Comparison of ENCODE assay signal across 12 cellular contexts in genomic region chr11:6469599-6469998, GRCh38. TPM values are rescaled to one million over a fixed set of nuclear protein-coding genes. Genes with fewer than 3 reads are reported as not detected.
DNase-seq lines count a peak whose midpoint lies in the region; ATAC-seq and TF ChIP-seq lines count a peak whose summit lies in the region.
"Had no signal": no experiment of that assay in that cellular context is flagged by ENCODE, and none has a peak within 500 bp of the region (broad histone marks: within the 10 kb centered on the region; RNA-seq: fewer than 3 reads in every experiment).

No MANE protein-coding gene starts in this region.

- H3K4me1 ChIP-seq in Karpas-422 (ENCODE audit: low read length) (peaks cover 16% of the 10 kb centered on the region), mesenchymal stem cell (ENCODE audit: control insufficient read depth, insufficient read depth, low read depth, low read length) (peaks cover 9% of the 10 kb centered on the region), endodermal cell (ENCODE audit: control insufficient read depth, insufficient read depth, low read length) (peaks cover under 1% of the 10 kb centered on the region)

- no peaks in the 10 kb centered on the region for H3K79me2 ChIP-seq in Karpas-422 (ENCODE audit: low read length)

- H3K9ac ChIP-seq in Karpas-422 (ENCODE audit: low read length) (0 out of 2 replicates have a peak overlapping the region, but pooled peaks have one; percentile 21), mesenchymal stem cell (ENCODE audit: low read length) (no peak overlapping the region), endodermal cell (ENCODE audit: extremely low read depth, low read length, poor library complexity, severe bottlenecking) (no peak overlapping the region)

- no peak overlapping the region for H2BK12ac ChIP-seq in mesenchymal stem cell (ENCODE audit: low read length in 2 of 2)

- no peak overlapping the region for H3K4me3 ChIP-seq in Karpas-422 (ENCODE audit: low read length)
- no peak overlapping the region for H3K4me3 ChIP-seq in mesenchymal stem cell (ENCODE audit: insufficient read depth in 1 of 2, low read depth in 1 of 2, low read length in 2 of 2)
- no peak overlapping the region for H3K4me3 ChIP-seq in endodermal cell (ENCODE audit: low read length)

- no peak overlapping the region for H3K4ac ChIP-seq in mesenchymal stem cell (ENCODE audit: low read depth in 1 of 2, low read length in 2 of 2)

- H3K9me3 ChIP-seq in Karpas-422 (ENCODE audit: low read length): no peaks in the 10 kb centered on the region
- H3K9me3 ChIP-seq in mesenchymal stem cell (ENCODE audit: control insufficient read depth, low read length): no peaks in the 10 kb centered on the region
- no peaks in the 10 kb centered on the region for H3K9me3 ChIP-seq in endodermal cell (ENCODE audit: control insufficient read depth, low read length)

- H3K36me3 Mint-ChIP-seq in endodermal cell (ENCODE audit: low read depth): no peaks in the 10 kb centered on the region
- H3K36me3 Mint-ChIP-seq: activated naive CD4-positive, alpha-beta T cell treated with anti-CD3 and anti-CD28 coated beads, Interleukin-2, amount 10 ng/mL, durations not matched to agents 7 days and 5 days had no signal

- no peak overlapping the region for H3K4me3 Mint-ChIP-seq in endodermal cell
- H3K4me3 Mint-ChIP-seq: activated naive CD4-positive, alpha-beta T cell treated with anti-CD3 and anti-CD28 coated beads, Interleukin-2, amount 10 ng/mL, durations not matched to agents 7 days and 5 days; CD4-positive, CD25-positive, alpha-beta regulatory T cell; central memory CD8-positive, alpha-beta T cell had no signal

- TF ChIP-seq CTCF in endodermal cell (conservative IDR thresholded peaks at IDR 0.05): no peak

- H3K4me2 ChIP-seq in Karpas-422 (ENCODE audit: low read depth, low read length, poor library complexity, severe bottlenecking) (no peak overlapping the region), mesenchymal stem cell (ENCODE audit: low read length, poor library complexity, severe bottlenecking) (no peak overlapping the region)

- peak overlapping the region; percentile 4 for H4K8ac ChIP-seq in mesenchymal stem cell (ENCODE audit: low read length)

- no peak overlapping the region for H2AFZ ChIP-seq in Karpas-422 (ENCODE audit: low read length)
- no peak overlapping the region for H2AFZ ChIP-seq in mesenchymal stem cell (ENCODE audit: low read depth, low read length)

- H3K4me1 Mint-ChIP-seq in endodermal cell: peaks cover 6% of the 10 kb centered on the region

- peaks cover 6% of the 10 kb centered on the region for H3K27me3 Mint-ChIP-seq in endodermal cell (ENCODE audit: insufficient read depth)
- H3K27me3 Mint-ChIP-seq: CD4-positive, CD25-positive, alpha-beta regulatory T cell; central memory CD8-positive, alpha-beta T cell had no signal

- H3K79me1 ChIP-seq in mesenchymal stem cell (replicated peaks; ENCODE audit: low read length, poor library complexity, severe bottlenecking): peaks cover 30% of the 10 kb centered on the region

- H3K36me3 ChIP-seq in Karpas-422 (ENCODE audit: insufficient read depth, low read length) (no peaks in the 10 kb centered on the region), mesenchymal stem cell (ENCODE audit: control insufficient read depth in 1 of 2, insufficient read depth in 2 of 2, low read depth in 1 of 2, low read length in 2 of 2) (peaks cover 9 to 32% of the 10 kb centered on the region in 2 experiments), endodermal cell (ENCODE audit: control insufficient read depth, insufficient read depth, low read length) (no peaks in the 10 kb centered on the region)

- H4K91ac ChIP-seq in mesenchymal stem cell (ENCODE audit: low read length): no peak overlapping the region

- H2AK5ac ChIP-seq in mesenchymal stem cell (ENCODE audit: low read length, severe bottlenecking): no peak overlapping the region

- H3K9me2 ChIP-seq in Karpas-422 (replicated peaks; ENCODE audit: insufficient read depth, low read length): no peaks in the 10 kb centered on the region

- 97% methylated on average over 1 of the region's 1 CpG for WGBS in mesenchymal stem cell
- 90 to 94% methylated on average over 1 of the region's 1 CpG for WGBS in endodermal cell (ENCODE audit: insufficient coverage in 1 of 2, insufficient read length in 1 of 2), 2 experiments

- no peaks in the 10 kb centered on the region for H3K9me3 Mint-ChIP-seq in endodermal cell
- H3K9me3 Mint-ChIP-seq: activated naive CD4-positive, alpha-beta T cell treated with anti-CD3 and anti-CD28 coated beads, Interleukin-2, amount 10 ng/mL, durations not matched to agents 7 days and 5 days; CD4-positive, CD25-positive, alpha-beta regulatory T cell; central memory CD8-positive, alpha-beta T cell had no signal

- H3K27ac ChIP-seq in Karpas-422 (ENCODE audit: low read length) (no peak overlapping the region), caudate nucleus (ENCODE audit: low read depth, low read length) (peak overlapping the region; percentile 14), mesenchymal stem cell (ENCODE audit: low read length, poor library complexity, severe bottlenecking) (no peak overlapping the region), temporal lobe (ENCODE audit: low read depth, low read length) (peak overlapping the region; percentile 74), endodermal cell (ENCODE audit: low read depth, low read length) (no peak overlapping the region)
- H3K27ac ChIP-seq: VCaP had no signal

- H3K18ac ChIP-seq in mesenchymal stem cell (ENCODE audit: low read depth in 1 of 2, low read length in 2 of 2): no peak overlapping the region

- H2BK5ac ChIP-seq in mesenchymal stem cell (ENCODE audit: low read depth, low read length, poor library complexity, severe bottlenecking): no peak overlapping the region

- no peak for ATAC-seq in HG03159 (IDR thresholded peaks at IDR 0.05; ENCODE audit: unreplicated experiment)

- H3K23ac ChIP-seq in mesenchymal stem cell (ENCODE audit: low read length in 2 of 2): no peak overlapping the region

- no peaks in the 10 kb centered on the region for H3K27me3 ChIP-seq in Karpas-422 (ENCODE audit: low read length)
- no peaks in the 10 kb centered on the region for H3K27me3 ChIP-seq in mesenchymal stem cell (ENCODE audit: control insufficient read depth in 1 of 2, insufficient read depth in 1 of 2, low read length in 2 of 2)
- H3K27me3 ChIP-seq in endodermal cell (ENCODE audit: control insufficient read depth, insufficient read depth, low read length, poor library complexity, severe bottlenecking): no peaks in the 10 kb centered on the region

- no peak overlapping the region for H2BK120ac ChIP-seq in mesenchymal stem cell (ENCODE audit: low read depth, low read length)

- H4K20me1 ChIP-seq in Karpas-422 (ENCODE audit: insufficient read depth, low read depth, low read length): 0 out of 2 replicates have a peak, but pooled peaks cover 3% of the 10 kb centered on the region

- H2BK15ac ChIP-seq in mesenchymal stem cell (ENCODE audit: low read depth, poor library complexity, severe bottlenecking): no peak overlapping the region

- no peak for DNase-seq in Karpas-422
- DNase-seq in caudate nucleus (lab: John Stamatoyannopoulos, UW): no peak
- DNase-seq in mesenchymal stem cell: no peak
- DNase-seq in GOT3 (lab: John Stamatoyannopoulos, UW): no peak
- no peak for DNase-seq in endodermal cell
- no peak for DNase-seq in DMS53 (lab: John Stamatoyannopoulos, UW)
- DNase-seq: activated naive CD4-positive, alpha-beta T cell treated with anti-CD3 and anti-CD28 coated beads, Interleukin-2, amount 10 ng/mL, durations not matched to agents 7 days and 5 days; CD4-positive, CD25-positive, alpha-beta regulatory T cell had no signal

- no peak overlapping the region for H3K27ac Mint-ChIP-seq in endodermal cell
- H3K27ac Mint-ChIP-seq: activated naive CD4-positive, alpha-beta T cell treated with anti-CD3 and anti-CD28 coated beads, Interleukin-2, amount 10 ng/mL, durations not matched to agents 7 days and 5 days; CD4-positive, CD25-positive, alpha-beta regulatory T cell had no signal

- H3K14ac ChIP-seq in mesenchymal stem cell (ENCODE audit: low read length in 2 of 2): no peak overlapping the region

RNA-seq across cellular contexts. Expression of gene TRIM3, which starts 4.1 kb away (rescaled TPM):
- total RNA-seq in Karpas-422 (2014; rRNA removed; shearing (Covaris generic); ENCODE audit: low replicate concordance): 13.3 and 20.4 TPM in 2 replicates
- 16.3 TPM for polyA plus RNA-seq in mesenchymal stem cell (2013, experiment 1 of 2)
- polyA plus RNA-seq in mesenchymal stem cell (2013, experiment 2 of 2): 14.9 TPM
- 38.8 TPM for total RNA-seq in temporal lobe
- 10 to 100 TPM; 13.0 to 18.0 TPM for total RNA-seq in endodermal cell
- 19.9 TPM for polyA plus RNA-seq in endodermal cell (2013, experiment 1 of 2)
- polyA plus RNA-seq in endodermal cell (2013, experiment 2 of 2): 17.8 TPM

RNA-seq across cellular contexts. Expression of gene ARFIP2, which starts 11.5 kb away (rescaled TPM):
- total RNA-seq in Karpas-422 (2014; rRNA removed; shearing (Covaris generic); ENCODE audit: low replicate concordance): 36.3 and 49.7 TPM in 2 replicates
- polyA plus RNA-seq in mesenchymal stem cell (2013, experiment 1 of 2): 47.6 TPM
- polyA plus RNA-seq in mesenchymal stem cell (2013, experiment 2 of 2): 46.2 TPM
- 23.4 TPM for total RNA-seq in temporal lobe
- 10 to 100 TPM; 56.5 to 56.8 TPM for total RNA-seq in endodermal cell
- polyA plus RNA-seq in endodermal cell (2013, experiment 1 of 2): 37.3 TPM
- 32.9 TPM for polyA plus RNA-seq in endodermal cell (2013, experiment 2 of 2)

RNA-seq across cellular contexts. Expression of gene TIMM10B, which starts 11.7 kb away (rescaled TPM):
- 36.3 and 57.2 TPM in 2 replicates for total RNA-seq in Karpas-422 (2014; rRNA removed; shearing (Covaris generic); ENCODE audit: low replicate concordance)
- polyA plus RNA-seq in mesenchymal stem cell (2013, experiment 1 of 2): 44.6 TPM
- 48.4 TPM for polyA plus RNA-seq in mesenchymal stem cell (2013, experiment 2 of 2)
- total RNA-seq in temporal lobe: 17.5 TPM
- total RNA-seq in endodermal cell: 10 to 100 TPM; 29.6 to 30.5 TPM
- polyA plus RNA-seq in endodermal cell (2013, experiment 1 of 2): 32.9 TPM
- polyA plus RNA-seq in endodermal cell (2013, experiment 2 of 2): 27.5 TPM

RNA-seq across cellular contexts. Expression of gene DNHD1, which starts 27.5 kb away (rescaled TPM):
- total RNA-seq in Karpas-422 (2014; rRNA removed; shearing (Covaris generic); ENCODE audit: low replicate concordance): 40.3 and 53.5 TPM in 2 replicates
- polyA plus RNA-seq in mesenchymal stem cell (2013, experiment 1 of 2): 1.4 TPM
- 1.4 TPM for polyA plus RNA-seq in mesenchymal stem cell (2013, experiment 2 of 2)
- total RNA-seq in temporal lobe (3.0 TPM), endodermal cell (10 to 100 TPM; 11.0 to 12.2 TPM)
- 7.1 TPM for polyA plus RNA-seq in endodermal cell (2013, experiment 1 of 2)
- 8.3 TPM for polyA plus RNA-seq in endodermal cell (2013, experiment 2 of 2)

RNA-seq across cellular contexts. Expression of gene HPX, which starts 28.8 kb away (rescaled TPM):
- 0.22 TPM in 1 of 2 replicates, not detected in the other for total RNA-seq in Karpas-422 (2014; rRNA removed; shearing (Covaris generic); ENCODE audit: low replicate concordance)
- polyA plus RNA-seq in mesenchymal stem cell (2013, experiment 1 of 2): 0.43 TPM
- polyA plus RNA-seq in mesenchymal stem cell (2013, experiment 2 of 2): 0.41 TPM
- total RNA-seq in temporal lobe (1.5 TPM), endodermal cell (1 to 10 TPM; 3.9 to 6.0 TPM)
- 2.6 TPM for polyA plus RNA-seq in endodermal cell (2013, experiment 1 of 2)
- 2.3 TPM for polyA plus RNA-seq in endodermal cell (2013, experiment 2 of 2)
- polyA plus RNA-seq: CD4-positive, CD25-positive, alpha-beta regulatory T cell had no signal

Comparison
In these comparisons a context has a peak if more than half of its experiments do, and no peak if none do; other contexts are left out.
1. H3K27ac ChIP-seq: peak in caudate nucleus (single experiment) and temporal lobe (single experiment); none in Karpas-422 (single experiment), mesenchymal stem cell (single experiment) and endodermal cell (single experiment).